ENCODE assay signal across 1 cellular context in the genomic region with DNA sequence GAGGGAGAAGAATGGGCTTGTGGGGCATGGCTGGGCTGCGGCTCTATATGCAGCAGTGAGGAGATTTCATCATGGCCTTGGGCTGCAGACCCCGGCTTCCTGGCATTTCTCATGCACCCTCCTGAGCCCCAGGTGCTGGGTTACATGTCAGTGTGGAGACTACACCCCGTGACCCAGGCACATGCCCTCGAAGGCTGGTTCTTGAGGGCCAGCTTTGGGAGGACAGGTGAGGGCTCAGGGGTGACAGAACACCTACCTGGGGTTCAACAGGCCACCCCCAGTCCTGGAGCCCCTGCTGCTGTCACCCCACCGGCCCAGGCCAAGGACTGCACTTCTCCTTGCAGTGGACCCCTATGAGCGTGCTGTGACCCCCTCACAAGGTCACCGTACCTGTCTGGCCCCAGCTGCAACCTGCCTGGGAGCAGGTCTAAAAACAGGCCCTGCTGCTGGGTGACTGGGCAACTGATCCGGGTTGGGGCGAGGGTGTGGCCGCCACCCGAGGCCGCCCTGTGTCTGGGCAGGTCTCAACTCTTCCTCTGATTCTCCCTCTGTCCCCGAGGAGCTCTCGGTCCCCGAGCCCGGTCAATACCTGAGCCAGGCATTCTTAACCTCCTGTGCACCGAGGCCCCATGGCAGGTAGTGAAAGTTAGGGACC.
TF ChIP-seq lines count a peak whose summit lies in the region.

No MANE protein-coding gene starts in this region.

TF ChIP-seq in HepG2, 621 proteins besides CTCF, POLR2A, EP300 and RAD21 (continued from another document):
- no peak for TF ChIP-seq FLYWCH1 (CRISPR knock-in tag; IDR thresholded peaks at IDR 0.05)
- TF ChIP-seq ZBTB38 (CRISPR knock-in tag; IDR thresholded peaks at IDR 0.05) = no peak
- TF ChIP-seq JARID2 (CRISPR knock-in tag; IDR thresholded peaks at IDR 0.05; ENCODE audit: insufficient replicate concordance) = no peak
- TF ChIP-seq ZNF430 (CRISPR knock-in tag; IDR thresholded peaks at IDR 0.05) = no peak
- TF ChIP-seq MTF2 (CRISPR knock-in tag; IDR thresholded peaks at IDR 0.05; ENCODE audit: borderline replicate concordance) = no peak
- TF ChIP-seq MED8 (CRISPR knock-in tag; IDR thresholded peaks at IDR 0.05; ENCODE audit: insufficient replicate concordance) = no peak
- TF ChIP-seq, protein P1, sequence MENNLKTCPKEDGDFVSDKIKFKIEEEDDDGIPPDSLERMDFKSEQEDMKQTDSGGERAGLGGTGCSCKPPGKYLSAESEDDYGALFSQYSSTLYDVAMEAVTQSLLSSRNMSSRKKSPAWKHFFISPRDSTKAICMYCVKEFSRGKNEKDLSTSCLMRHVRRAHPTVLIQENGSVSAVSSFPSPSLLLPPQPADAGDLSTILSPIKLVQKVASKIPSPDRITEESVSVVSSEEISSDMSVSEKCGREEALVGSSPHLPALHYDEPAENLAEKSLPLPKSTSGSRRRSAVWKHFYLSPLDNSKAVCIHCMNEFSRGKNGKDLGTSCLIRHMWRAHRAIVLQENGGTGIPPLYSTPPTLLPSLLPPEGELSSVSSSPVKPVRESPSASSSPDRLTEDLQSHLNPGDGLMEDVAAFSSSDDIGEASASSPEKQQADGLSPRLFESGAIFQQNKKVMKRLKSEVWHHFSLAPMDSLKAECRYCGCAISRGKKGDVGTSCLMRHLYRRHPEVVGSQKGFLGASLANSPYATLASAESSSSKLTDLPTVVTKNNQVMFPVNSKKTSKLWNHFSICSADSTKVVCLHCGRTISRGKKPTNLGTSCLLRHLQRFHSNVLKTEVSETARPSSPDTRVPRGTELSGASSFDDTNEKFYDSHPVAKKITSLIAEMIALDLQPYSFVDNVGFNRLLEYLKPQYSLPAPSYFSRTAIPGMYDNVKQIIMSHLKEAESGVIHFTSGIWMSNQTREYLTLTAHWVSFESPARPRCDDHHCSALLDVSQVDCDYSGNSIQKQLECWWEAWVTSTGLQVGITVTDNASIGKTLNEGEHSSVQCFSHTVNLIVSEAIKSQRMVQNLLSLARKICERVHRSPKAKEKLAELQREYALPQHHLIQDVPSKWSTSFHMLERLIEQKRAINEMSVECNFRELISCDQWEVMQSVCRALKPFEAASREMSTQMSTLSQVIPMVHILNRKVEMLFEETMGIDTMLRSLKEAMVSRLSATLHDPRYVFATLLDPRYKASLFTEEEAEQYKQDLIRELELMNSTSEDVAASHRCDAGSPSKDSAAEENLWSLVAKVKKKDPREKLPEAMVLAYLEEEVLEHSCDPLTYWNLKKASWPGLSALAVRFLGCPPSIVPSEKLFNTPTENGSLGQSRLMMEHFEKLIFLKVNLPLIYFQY (CRISPR knock-in tag; IDR thresholded peaks at IDR 0.05; ENCODE audit: borderline replicate concordance) = no peak
